Comparison of ENCODE assay signal across 8 cellular contexts in genomic region chr1:85202092-85202863, GRCh38. TPM values are rescaled to one million over a fixed set of nuclear protein-coding genes. Genes with fewer than 3 reads are reported as not detected.
DNase-seq lines count a peak whose midpoint lies in the region; ATAC-seq and TF ChIP-seq lines count a peak whose summit lies in the region.

No MANE protein-coding gene starts in this region.

- H3K4me1 Mint-ChIP-seq in activated CD4-positive, alpha-beta T cell treated with anti-CD3 and anti-CD28 coated beads, Interleukin-2, amount 10 ng/mL, durations not matched to agents 7 days and 5 days: peaks cover 25% of the 10 kb centered on the region

- H3K4me1 ChIP-seq in SJCRH30 (peaks cover 11% of the 10 kb centered on the region), gastroesophageal sphincter (peaks cover 0 to 26% (median 0%) of the 10 kb centered on the region in 3 donors), spleen (peaks cover 3 to 46% (median 25%) of the 10 kb centered on the region in 6 donors)

- no peaks in the 10 kb centered on the region for H3K9me3 ChIP-seq in SJCRH30 (replicated peaks)
- H3K9me3 ChIP-seq in gastroesophageal sphincter: no peaks in the 10 kb centered on the region
- no peaks in the 10 kb centered on the region for H3K9me3 ChIP-seq in spleen

- no peaks in the 10 kb centered on the region for H3K9me3 Mint-ChIP-seq in activated CD4-positive, alpha-beta T cell treated with anti-CD3 and anti-CD28 coated beads, Interleukin-2, amount 10 ng/mL, durations not matched to agents 7 days and 5 days

- POLR2A ChIA-PET in activated CD4-positive, alpha-beta T cell treated with anti-CD3 and anti-CD28 coated beads, Interleukin-2, amount 10 ng/mL, durations not matched to agents 7 days and 5 days (lab: Charles Lee): no interaction called here

- ATAC-seq in gastroesophageal sphincter (no peak), HG02588 (IDR thresholded peaks at IDR 0.05; ENCODE audit: unreplicated experiment) (no peak)

- intact Hi-C loops in spleen (cut with DNase I; ENCODE audit: low total_unique reads): no loop called here

- H3K27me3 ChIP-seq in SJCRH30 (no peaks in the 10 kb centered on the region), gastroesophageal sphincter (no peaks in the 10 kb centered on the region), spleen (replicated peaks in 1 of 7) (peaks cover 0 to 83% (median 44%) of the 10 kb centered on the region in 7 donors)

- H3K4me3 Mint-ChIP-seq in activated CD4-positive, alpha-beta T cell treated with anti-CD3 and anti-CD28 coated beads, Interleukin-2, amount 10 ng/mL, durations not matched to agents 7 days and 5 days: peak overlapping the region; percentile 88

- H3K27me3 Mint-ChIP-seq in activated CD4-positive, alpha-beta T cell treated with anti-CD3 and anti-CD28 coated beads, Interleukin-2, amount 10 ng/mL, durations not matched to agents 7 days and 5 days: peaks cover 35% of the 10 kb centered on the region

- no peak for TF ChIP-seq CTCF in gastroesophageal sphincter (IDR thresholded peaks at IDR 0.05)
- TF ChIP-seq CTCF in spleen (IDR thresholded peaks at IDR 0.05 in 8 of 11, conservative IDR thresholded peaks at IDR 0.05 in 3 of 11): no peak

- TF ChIP-seq POLR2A in gastroesophageal sphincter (IDR thresholded peaks at IDR 0.05) (no peak), spleen (IDR thresholded peaks at IDR 0.05) (no peak)

- DNase-seq in activated CD4-positive, alpha-beta T cell treated with anti-CD3 and anti-CD28 coated beads, Interleukin-2, amount 10 ng/mL, durations not matched to agents 7 days and 5 days: no peak
- DNase-seq in activated CD4-positive, alpha-beta T cell treated with anti-CD3 and anti-CD28 coated beads, Interleukin-2, amount 50 U/mL, for 4 hours: no peak
- DNase-seq in SJCRH30 (no peak), spleen (no peak), RKO (ENCODE audit: low spot score) (no peak)
- no peak for DNase-seq in effector CD4-positive, alpha-beta T cell

- H3K36me3 Mint-ChIP-seq in activated CD4-positive, alpha-beta T cell treated with anti-CD3 and anti-CD28 coated beads, Interleukin-2, amount 10 ng/mL, durations not matched to agents 7 days and 5 days (ENCODE audit: low read depth): no peaks in the 10 kb centered on the region

- no peak for TF ChIP-seq EP300 in gastroesophageal sphincter (IDR thresholded peaks at IDR 0.05)

- H3K27ac ChIP-seq in SJCRH30: peak overlapping the region; percentile 89; the same call in 1 of the 2 replicates
- peak overlapping the region; percentile 96 to 99 (median 98) for H3K27ac ChIP-seq in gastroesophageal sphincter
- peak overlapping the region; percentile 77 to 94 (median 90) for H3K27ac ChIP-seq in spleen

- H3K27ac Mint-ChIP-seq in activated CD4-positive, alpha-beta T cell treated with anti-CD3 and anti-CD28 coated beads, Interleukin-2, amount 10 ng/mL, durations not matched to agents 7 days and 5 days: peak overlapping the region; percentile 96

- CTCF ChIA-PET in activated CD4-positive, alpha-beta T cell treated with anti-CD3 and anti-CD28 coated beads, Interleukin-2, amount 10 ng/mL, durations not matched to agents 7 days and 5 days (lab: Charles Lee): interaction anchor here (0.8 to 1.5 kb wide), 5 partner anchors 15 to 257 kb away, joined by 3 to 4 read pairs (median 4); partner anchors contain the start of gene C1orf52

- H3K36me3 ChIP-seq in SJCRH30: no peaks in the 10 kb centered on the region; the same call in 1 of the 2 replicates
- H3K36me3 ChIP-seq in gastroesophageal sphincter: no peaks in the 10 kb centered on the region
- H3K36me3 ChIP-seq in spleen: no peaks in the 10 kb centered on the region

- H3K4me3 ChIP-seq in SJCRH30 (peak overlapping the region; percentile 95), gastroesophageal sphincter (peak overlapping the region; percentile 84 to 88), spleen (peak overlapping the region; percentile 50 to 91 (median 75))

- 18 to 19% methylated on average over 8 to 13 of the region's 14 CpGs for WGBS in gastroesophageal sphincter (ENCODE audit: low coverage in 1 of 2), 2 donors
- WGBS in spleen, 5 donors: 17 to 23% (median 18%) methylated on average over 14 of the region's 14 CpGs

RNA-seq across cellular contexts. Expression of gene SYDE2, which starts 1.5 kb away (rescaled TPM):
- 1 to 10 TPM; 1.6 to 1.8 TPM for total RNA-seq in activated CD4-positive, alpha-beta T cell treated with anti-CD3 and anti-CD28 coated beads, Interleukin-2, amount 10 ng/mL, durations not matched to agents 7 days and 5 days
- 5.2 and 6.7 TPM in 2 replicates for total RNA-seq in SJCRH30 (2014; rRNA removed; shearing (Covaris generic))
- total RNA-seq in gastroesophageal sphincter: 100 to 1,000 TPM in 2 of 4 donors, 10 to 100 TPM in 2; 30.4 to 115 (median 85.2) TPM
- 1 to 10 TPM; 1.7 to 3.6 (median 3.1) TPM for total RNA-seq in spleen
- polyA plus RNA-seq in spleen: under 1 TPM; 0.09 to 0.35 (median 0.22) TPM

RNA-seq across cellular contexts. Expression of gene C1orf52, which starts 57.2 kb away (rescaled TPM):
- total RNA-seq in activated CD4-positive, alpha-beta T cell treated with anti-CD3 and anti-CD28 coated beads, Interleukin-2, amount 10 ng/mL, durations not matched to agents 7 days and 5 days: 10 to 100 TPM; 24.5 to 26.4 TPM
- total RNA-seq in SJCRH30 (2014; rRNA removed; shearing (Covaris generic)): 21.7 and 25.8 TPM in 2 replicates
- total RNA-seq in gastroesophageal sphincter: 10 to 100 TPM; 12.7 to 27.2 (median 21.0) TPM
- total RNA-seq in spleen: 10 to 100 TPM; 16.2 to 28.4 (median 21.1) TPM
- 10 to 100 TPM; 19.6 to 29.7 (median 24.8) TPM for polyA plus RNA-seq in spleen
